ENCODE assay signal across 14 cellular contexts in the genomic region with DNA sequence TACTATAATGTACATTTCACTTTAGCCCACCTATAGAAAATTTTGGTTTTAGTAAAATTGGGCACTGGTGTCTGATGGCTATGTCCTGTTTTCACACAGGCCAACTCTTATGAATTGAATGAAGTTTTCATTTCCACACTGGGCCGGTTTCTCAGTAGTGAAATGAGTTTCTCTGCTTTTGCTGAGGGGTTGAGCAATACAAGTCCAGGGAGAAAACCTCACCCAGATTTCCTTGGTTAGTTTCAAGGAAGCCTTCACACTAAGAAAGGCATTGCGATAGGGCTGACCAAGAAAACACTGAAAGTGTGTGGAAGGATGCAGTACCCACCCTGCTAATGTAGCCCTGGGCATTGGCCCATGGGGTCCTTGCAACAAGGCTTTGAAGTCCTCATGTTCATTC.
A peak's percentile ranks its signal among the peaks of the same experiment; 100 is the strongest.
DNase-seq lines count a peak whose midpoint lies in the region; ATAC-seq and TF ChIP-seq lines count a peak whose summit lies in the region.
"Had no signal": no experiment of that assay in that cellular context is flagged by ENCODE, and none has a peak within 500 bp of the region (broad histone marks: within the 10 kb centered on the region; RNA-seq: fewer than 3 reads in every experiment).

No MANE protein-coding gene starts in this region.

- H3K36me3 Mint-ChIP-seq in activated T-helper 17 cell treated with anti-CD3 and anti-CD28 coated beads, Interleukin-2, amount 50 U/mL, for 72 hours (ENCODE audit: low read depth): no peaks in the 10 kb centered on the region

- no peaks in the 10 kb centered on the region for H3K9me3 Mint-ChIP-seq in activated T-helper 17 cell treated with anti-CD3 and anti-CD28 coated beads, Interleukin-2, amount 50 U/mL, for 72 hours
- H3K9me3 Mint-ChIP-seq: activated T-helper 2 cell treated with anti-CD3 and anti-CD28 coated beads, Interferon-gamma antibody, Interleukin-2, Interleukin-4, amounts not matched to agents 10 μg/mL and 5 μg/mL and 100 μg/mL, durations not matched to agents 14 hours and 24 hours and 36 hours had no signal

- TF ChIP-seq CTCF in uterus (IDR thresholded peaks at IDR 0.05): no peak

- H3K4me3 ChIP-seq in uterus: no peak overlapping the region
- H3K4me3 ChIP-seq: esophagus muscularis mucosa had no signal

- ATAC-seq in GM21447 (IDR thresholded peaks at IDR 0.05; ENCODE audit: unreplicated experiment): peak; percentile 69
- peak; percentile 61 for ATAC-seq in HG03060 (IDR thresholded peaks at IDR 0.05; ENCODE audit: low read depth, unreplicated experiment)
- ATAC-seq in activated T-helper 17 cell treated with anti-CD3 and anti-CD28 coated beads, Interleukin-2, amount 50 U/mL, for 72 hours (replicated peaks): peak; percentile 55

- H3K27me3 ChIP-seq in uterus: no peaks in the 10 kb centered on the region
- H3K27me3 ChIP-seq: esophagus muscularis mucosa had no signal

- no peaks in the 10 kb centered on the region for H3K36me3 ChIP-seq in uterus
- H3K36me3 ChIP-seq: esophagus muscularis mucosa had no signal

- DNase-seq in NOMO-1 treated with DMSO at 0.1 percent for 48 hours (lab: John Stamatoyannopoulos, UW; ENCODE audit: unreplicated experiment): peak; percentile 5
- DNase-seq in NOMO-1 (lab: John Stamatoyannopoulos, UW; ENCODE audit: unreplicated experiment in 2 of 2): no peak
- DNase-seq in substantia nigra (lab: John Stamatoyannopoulos, UW): no peak
- no peak for DNase-seq in middle frontal gyrus (ENCODE audit: extremely low spot score, low spot score)
- DNase-seq in uterus: no peak
- DNase-seq: DMS153, NCI-H1048, NCI-H510A treated with DMSO at 0.1 percent for 48 hours, Right ventricle myocardium superior had no signal

- H3K9me3 ChIP-seq in uterus: no peaks in the 10 kb centered on the region
- H3K9me3 ChIP-seq: esophagus muscularis mucosa had no signal

- no peaks in the 10 kb centered on the region for H3K27me3 Mint-ChIP-seq in activated T-helper 17 cell treated with anti-CD3 and anti-CD28 coated beads, Interleukin-2, amount 50 U/mL, for 72 hours

- H3K4me1 ChIP-seq in uterus: no peaks in the 10 kb centered on the region
- H3K4me1 ChIP-seq: esophagus muscularis mucosa had no signal

- no peak overlapping the region for H3K27ac ChIP-seq in substantia nigra (ENCODE audit: low read depth, low read length, poor library complexity, severe bottlenecking)
- H3K27ac ChIP-seq in uterus: no peak overlapping the region
- H3K27ac ChIP-seq: esophagus muscularis mucosa had no signal

- no peak overlapping the region for H3K27ac Mint-ChIP-seq in activated T-helper 17 cell treated with anti-CD3 and anti-CD28 coated beads, Interleukin-2, amount 50 U/mL, for 72 hours
- H3K27ac Mint-ChIP-seq: activated T-helper 2 cell treated with anti-CD3 and anti-CD28 coated beads, Interferon-gamma antibody, Interleukin-2, Interleukin-4, amounts not matched to agents 10 μg/mL and 5 μg/mL and 100 μg/mL, durations not matched to agents 14 hours and 24 hours and 36 hours had no signal

- H3K4me3 Mint-ChIP-seq in activated T-helper 17 cell treated with anti-CD3 and anti-CD28 coated beads, Interleukin-2, amount 50 U/mL, for 72 hours: no peak overlapping the region

- peaks cover 22% of the 10 kb centered on the region for H3K4me1 Mint-ChIP-seq in activated T-helper 17 cell treated with anti-CD3 and anti-CD28 coated beads, Interleukin-2, amount 50 U/mL, for 72 hours

- intact Hi-C loops in uterus (cut with DNase I; ENCODE audit: low total_unique reads): no loop called here

- no peak for TF ChIP-seq POLR2A in uterus (IDR thresholded peaks at IDR 0.05)
